25 cellular contexts compared by ENCODE assay signal in genomic region chr12:50613463-50613862, GRCh38.
DNase-seq lines count a peak whose midpoint lies in the region; ATAC-seq and TF ChIP-seq lines count a peak whose summit lies in the region.
"Had no signal": no experiment of that assay in that cellular context is flagged by ENCODE, and none has a peak within 500 bp of the region (broad histone marks: within the 10 kb centered on the region; RNA-seq: fewer than 3 reads in every experiment).

No MANE protein-coding gene starts in this region.

- peak overlapping the region; percentile 27 for H3K9ac ChIP-seq in mammary epithelial cell (ENCODE audit: insufficient read depth, low read length)

- no peak overlapping the region for H2AFZ ChIP-seq in mammary epithelial cell (ENCODE audit: low read depth, low read length)

- dilution Hi-C loops in mammary epithelial cell (cut with HindIII; ENCODE audit: low sequenced_read_pairs) = no loop called here

- H3K36me3 ChIP-seq in mammary epithelial cell (ENCODE audit: insufficient read depth, low read length) = no peaks in the 10 kb centered on the region
- H3K36me3 ChIP-seq in breast epithelium = no peaks in the 10 kb centered on the region
- H3K36me3 ChIP-seq in mesodermal cell (ENCODE audit: control insufficient read depth, insufficient read depth, low read length) = no peaks in the 10 kb centered on the region
- H3K36me3 ChIP-seq: tibial nerve had no signal

- peaks cover 53% of the 10 kb centered on the region for H3K4me1 ChIP-seq in mammary epithelial cell (ENCODE audit: insufficient read depth, low read length)
- peaks cover 0 to 8% of the 10 kb centered on the region in 2 donors for H3K4me1 ChIP-seq in breast epithelium
- peaks cover 62% of the 10 kb centered on the region for H3K4me1 ChIP-seq in mesodermal cell (ENCODE audit: control insufficient read depth, insufficient read depth, low read length, poor library complexity, severe bottlenecking)

- H3K27ac Mint-ChIP-seq in activated naive CD8-positive, alpha-beta T cell treated with anti-CD3 and anti-CD28 coated beads, Interleukin-2, amount 50 U/mL, for 24 hours = no peak overlapping the region
- no peak overlapping the region for H3K27ac Mint-ChIP-seq in glutamatergic neuron (ENCODE audit: unreplicated experiment)
- H3K27ac Mint-ChIP-seq: activated CD4-positive, alpha-beta T cell treated with anti-CD3 and anti-CD28 coated beads, Interleukin-2, amount 10 ng/mL, durations not matched to agents 7 days and 5 days; activated naive CD8-positive, alpha-beta T cell treated with anti-CD3 and anti-CD28 coated beads, Interleukin-2, amount 10 ng/mL, durations not matched to agents 7 days and 5 days; activated T-helper 2 cell treated with anti-CD3 and anti-CD28 coated beads, Interferon-gamma antibody, Interleukin-2, Interleukin-4, amounts not matched to agents 10 μg/mL and 5 μg/mL and 100 μg/mL, durations not matched to agents 14 hours and 24 hours and 36 hours; B cell; dendritic cell treated with granulocyte-macrophage colony-stimulating factor and Interleukin-4, amounts not matched to agents 40 ng/mL and 50 ng/mL, for 4 days; nephron; T-helper 1 cell treated with Interleukin-12 subunit alpha and Interleukin-12 subunit beta and Interleukin-4 antibody, amounts not matched to agents 30 μg/mL and 1 μg/mL, for 36 hours had no signal

- H3K79me2 ChIP-seq in mammary epithelial cell (ENCODE audit: insufficient read depth, low read length) = peaks cover 71% of the 10 kb centered on the region

- no peak for ATAC-seq in activated naive CD8-positive, alpha-beta T cell treated with anti-CD3 and anti-CD28 coated beads, Interleukin-2, amount 50 U/mL, for 24 hours

- H3K9me3 ChIP-seq in mammary epithelial cell (replicated peaks; ENCODE audit: insufficient read depth, low read length) (no peaks in the 10 kb centered on the region), breast epithelium (no peaks in the 10 kb centered on the region), mesodermal cell (ENCODE audit: control insufficient read depth, low read length) (no peaks in the 10 kb centered on the region)
- H3K9me3 ChIP-seq: Caco-2, tibial nerve had no signal

- H3K4me1 Mint-ChIP-seq in activated naive CD8-positive, alpha-beta T cell treated with anti-CD3 and anti-CD28 coated beads, Interleukin-2, amount 50 U/mL, for 24 hours = peaks cover 12% of the 10 kb centered on the region
- H3K4me1 Mint-ChIP-seq in glutamatergic neuron (ENCODE audit: low read depth, unreplicated experiment) = peaks cover 5% of the 10 kb centered on the region
- H3K4me1 Mint-ChIP-seq: activated naive CD8-positive, alpha-beta T cell treated with anti-CD3 and anti-CD28 coated beads, Interleukin-2, amount 10 ng/mL, durations not matched to agents 7 days and 5 days had no signal

- no peaks in the 10 kb centered on the region for H4K20me1 ChIP-seq in mammary epithelial cell (ENCODE audit: insufficient read depth, low read length)

- WGBS in mammary epithelial cell (ENCODE audit: low coverage, missing lambda C conversion rate) = 50% methylated on average over 4 of the region's 4 CpGs
- WGBS in mesodermal cell (ENCODE audit: insufficient coverage in 2 of 2), 2 experiments = 82% methylated on average over 3 of the region's 4 CpGs; no CpG with 5 or more reads in 1 of the 2 experiments

- H3K4me3 ChIP-seq in mammary epithelial cell (replicated peaks in 1 of 3; ENCODE audit: insufficient read depth in 1 of 3, low read depth in 2 of 3, low read length in 3 of 3) (no peak overlapping the region), breast epithelium (no peak overlapping the region), dorsolateral prefrontal cortex (no peak overlapping the region), mesodermal cell (ENCODE audit: extremely low read depth, insufficient read depth, low read length, poor library complexity, severe bottlenecking) (no peak overlapping the region)
- H3K4me3 ChIP-seq: tibial nerve had no signal

- peak overlapping the region; percentile 62 for H3K4me2 ChIP-seq in mammary epithelial cell (ENCODE audit: insufficient read depth, low read depth, low read length)

- H3K4me3 Mint-ChIP-seq in activated naive CD8-positive, alpha-beta T cell treated with anti-CD3 and anti-CD28 coated beads, Interleukin-2, amount 50 U/mL, for 24 hours = no peak overlapping the region
- H3K4me3 Mint-ChIP-seq in glutamatergic neuron (ENCODE audit: unreplicated experiment) = no peak overlapping the region
- H3K4me3 Mint-ChIP-seq: activated CD4-positive, alpha-beta T cell treated with anti-CD3 and anti-CD28 coated beads, Interleukin-2, amount 10 ng/mL, durations not matched to agents 7 days and 5 days; activated naive CD8-positive, alpha-beta T cell treated with anti-CD3 and anti-CD28 coated beads, Interleukin-2, amount 10 ng/mL, durations not matched to agents 7 days and 5 days; B cell; dendritic cell treated with granulocyte-macrophage colony-stimulating factor and Interleukin-4, amounts not matched to agents 40 ng/mL and 50 ng/mL, for 4 days; nephron; T-helper 1 cell treated with Interleukin-12 subunit alpha and Interleukin-12 subunit beta and Interleukin-4 antibody, amounts not matched to agents 30 μg/mL and 1 μg/mL, for 36 hours had no signal

- CTCF ChIA-PET in mammary epithelial cell (lab: Charles Lee; ENCODE audit: low non-redundant PET) = no interaction called here

- BruUV-seq in mammary epithelial cell (replicated peaks; lab: Mats Ljungman, UMichigan) = no TSS peak

- H3K27me3 ChIP-seq in mammary epithelial cell (ENCODE audit: insufficient read depth, low read length) (no peaks in the 10 kb centered on the region), breast epithelium (no peaks in the 10 kb centered on the region), dorsolateral prefrontal cortex (no peaks in the 10 kb centered on the region)
- H3K27me3 ChIP-seq: tibial nerve had no signal

- peak; percentile 12 for DNase-seq in mammary epithelial cell
- DNase-seq in breast epithelium (ENCODE audit: low spot score in 2 of 2) = no peak
- no peak for DNase-seq in dorsolateral prefrontal cortex
- no peak for DNase-seq in COLO829 (ENCODE audit: low spot score)
- no peak for DNase-seq in activated CD4-positive, CD25-positive, alpha-beta regulatory T cell (lab: John Stamatoyannopoulos, UW)
- no peak for DNase-seq in activated naive CD8-positive, alpha-beta T cell treated with anti-CD3 and anti-CD28 coated beads, Interleukin-2, amount 50 U/mL, for 24 hours
- no peak for DNase-seq in glutamatergic neuron
- DNase-seq: activated CD4-positive, alpha-beta T cell treated with anti-CD3 and anti-CD28 coated beads, Interleukin-2, amount 10 ng/mL, durations not matched to agents 7 days and 5 days; activated naive CD8-positive, alpha-beta T cell treated with anti-CD3 and anti-CD28 coated beads, Interleukin-2, amount 10 ng/mL, durations not matched to agents 7 days and 5 days; KG1; midbrain; NCI-H187; SIG-M5; stimulated activated CD4-positive, alpha-beta T cell treated with anti-CD3 and anti-CD28 coated beads, Interleukin-1b, Interleukin-23, amount 100 ng/mL, for 48 hours; stimulated activated naive CD4-positive, alpha-beta T cell treated with Interleukin-2 at 50 U/mL for 16 hours had no signal

- no peaks in the 10 kb centered on the region for H3K36me3 Mint-ChIP-seq in activated naive CD8-positive, alpha-beta T cell treated with anti-CD3 and anti-CD28 coated beads, Interleukin-2, amount 50 U/mL, for 24 hours (ENCODE audit: low read depth)
- no peaks in the 10 kb centered on the region for H3K36me3 Mint-ChIP-seq in glutamatergic neuron (ENCODE audit: unreplicated experiment)

- H3K9me3 Mint-ChIP-seq in activated naive CD8-positive, alpha-beta T cell treated with anti-CD3 and anti-CD28 coated beads, Interleukin-2, amount 50 U/mL, for 24 hours = no peaks in the 10 kb centered on the region
- peaks cover 2% of the 10 kb centered on the region for H3K9me3 Mint-ChIP-seq in glutamatergic neuron (ENCODE audit: unreplicated experiment)
- H3K9me3 Mint-ChIP-seq: activated CD4-positive, alpha-beta T cell treated with anti-CD3 and anti-CD28 coated beads, Interleukin-2, amount 10 ng/mL, durations not matched to agents 7 days and 5 days; activated naive CD8-positive, alpha-beta T cell treated with anti-CD3 and anti-CD28 coated beads, Interleukin-2, amount 10 ng/mL, durations not matched to agents 7 days and 5 days; activated T-helper 2 cell treated with anti-CD3 and anti-CD28 coated beads, Interferon-gamma antibody, Interleukin-2, Interleukin-4, amounts not matched to agents 10 μg/mL and 5 μg/mL and 100 μg/mL, durations not matched to agents 14 hours and 24 hours and 36 hours; dendritic cell treated with granulocyte-macrophage colony-stimulating factor and Interleukin-4, amounts not matched to agents 40 ng/mL and 50 ng/mL, for 4 days; nephron; T-helper 1 cell treated with Interleukin-12 subunit alpha and Interleukin-12 subunit beta and Interleukin-4 antibody, amounts not matched to agents 30 μg/mL and 1 μg/mL, for 36 hours had no signal

- peak overlapping the region; percentile 95 for H3K27ac ChIP-seq in mammary epithelial cell (ENCODE audit: insufficient read depth, low read depth, low read length)
- H3K27ac ChIP-seq in breast epithelium = peak overlapping the region in 1 of 2 donors; percentile 73
- peak overlapping the region in 53 of 59 donors; percentile 0 to 80 (median 63) for H3K27ac ChIP-seq in dorsolateral prefrontal cortex
- H3K27ac ChIP-seq in mesodermal cell (ENCODE audit: low read depth, low read length, severe bottlenecking) = peak overlapping the region; percentile 93
- H3K27ac ChIP-seq: 22Rv1, HL-60 had no signal

- H3K27me3 Mint-ChIP-seq in activated naive CD8-positive, alpha-beta T cell treated with anti-CD3 and anti-CD28 coated beads, Interleukin-2, amount 50 U/mL, for 24 hours = no peaks in the 10 kb centered on the region
- no peaks in the 10 kb centered on the region for H3K27me3 Mint-ChIP-seq in glutamatergic neuron (ENCODE audit: unreplicated experiment)
- H3K27me3 Mint-ChIP-seq: activated CD4-positive, alpha-beta T cell treated with anti-CD3 and anti-CD28 coated beads, Interleukin-2, amount 10 ng/mL, durations not matched to agents 7 days and 5 days; activated naive CD8-positive, alpha-beta T cell treated with anti-CD3 and anti-CD28 coated beads, Interleukin-2, amount 10 ng/mL, durations not matched to agents 7 days and 5 days; B cell; dendritic cell treated with granulocyte-macrophage colony-stimulating factor and Interleukin-4, amounts not matched to agents 40 ng/mL and 50 ng/mL, for 4 days had no signal

- no peak for TF ChIP-seq POLR2A in breast epithelium (IDR thresholded peaks at IDR 0.05)

- TF ChIP-seq CTCF in mammary epithelial cell (conservative IDR thresholded peaks at IDR 0.05 in 1 of 2, IDR thresholded peaks at IDR 0.05 in 1 of 2; ENCODE audit: extremely low read depth in 1 of 2, insufficient read depth in 1 of 2, low read depth in 1 of 2, low read length in 2 of 2) (no peak), breast epithelium (IDR thresholded peaks at IDR 0.05) (no peak), dorsolateral prefrontal cortex (IDR thresholded peaks at IDR 0.05 in 54 of 56, conservative IDR thresholded peaks at IDR 0.05 in 2 of 56; ENCODE audit: low read depth in 1 of 56, partially characterized antibody in 56 of 56) (no peak), glutamatergic neuron (IDR thresholded peaks at IDR 0.05; ENCODE audit: partially characterized antibody, unreplicated experiment) (no peak)

- intact Hi-C loops in mammary epithelial cell (cut with micrococcal nuclease) (loop anchor here (10.0 kb wide), 1 partner anchor 529 kb away; the partner anchor contains the start of gene SMARCD1), breast epithelium (cut with DNase I; ENCODE audit: low total_unique reads) (no loop called here), dorsolateral prefrontal cortex (cut with DNase I) (no loop called here)

- in situ Hi-C loops in mammary epithelial cell (cut with MboI; ENCODE audit: low sequenced_read_pairs in 2 of 2) = no loop called here
